Comparison of ENCODE assay signal across 15 cellular contexts in genomic region chr4:103754844-103755243, GRCh38. TPM values are rescaled to one million over a fixed set of nuclear protein-coding genes. Genes with fewer than 3 reads are reported as not detected.
DNase-seq lines count a peak whose midpoint lies in the region; ATAC-seq and TF ChIP-seq lines count a peak whose summit lies in the region.
"Had no signal": no experiment of that assay in that cellular context is flagged by ENCODE, and none has a peak within 500 bp of the region (broad histone marks: within the 10 kb centered on the region; RNA-seq: fewer than 3 reads in every experiment).

No MANE protein-coding gene starts in this region.

- H3K9me3 ChIP-seq in mammary epithelial cell (replicated peaks; ENCODE audit: insufficient read depth, low read length) = no peaks in the 10 kb centered on the region
- peaks cover 0 to 2% of the 10 kb centered on the region in 2 donors for H3K9me3 ChIP-seq in lung (ENCODE audit: control insufficient read depth in 2 of 2, insufficient read depth in 1 of 2, low read length in 1 of 2)

- H3K36me3 ChIP-seq in mammary epithelial cell (ENCODE audit: insufficient read depth, low read length) (no peaks in the 10 kb centered on the region), lung (ENCODE audit: control insufficient read depth in 2 of 2, insufficient read depth in 2 of 2, low read length in 2 of 2) (no peaks in the 10 kb centered on the region)
- H3K36me3 ChIP-seq: cardiac muscle cell, spleen had no signal

- peak; percentile 58 for DNase-seq in D341Med (ENCODE audit: low spot score)
- DNase-seq in NCI-H1105 (lab: John Stamatoyannopoulos, UW) = peak; percentile 6
- DNase-seq in mammary epithelial cell = peak; percentile 64
- no peak for DNase-seq in lung (ENCODE audit: low spot score)
- no peak for DNase-seq in activated CD4-positive, CD25-positive, alpha-beta regulatory T cell (lab: John Stamatoyannopoulos, UW)
- no peak for DNase-seq in HK-2 (ENCODE audit: unreplicated experiment)
- DNase-seq in activated T-cell treated with anti-CD3 and anti-CD28 coated beads, Interleukin-2, amount 50 U/mL, for 48 hours = no peak
- DNase-seq: activated CD4-positive, alpha-beta T cell treated with anti-CD3 and anti-CD28 coated beads, Interleukin-2, amount 10 ng/mL, durations not matched to agents 24 days and 14 days; activated gamma-delta T cell treated with Interleukin-2 at 50 U/mL for 16 hours; C1 segment of cervical spinal cord; NCI-H524 treated with DMSO at 0.1 percent for 48 hours; spleen; T-helper 1 cell had no signal

- H3K27ac ChIP-seq in mammary epithelial cell (ENCODE audit: insufficient read depth, low read depth, low read length) = peak overlapping the region; percentile 31
- H3K27ac ChIP-seq in lung (ENCODE audit: low read depth in 1 of 2, low read length in 1 of 2) = no peak overlapping the region
- H3K27ac ChIP-seq: cardiac muscle cell, spleen had no signal

- H3K4me2 ChIP-seq in mammary epithelial cell (ENCODE audit: insufficient read depth, low read depth, low read length) = no peak overlapping the region

- H3K4me3 ChIP-seq in mammary epithelial cell (replicated peaks in 1 of 3; ENCODE audit: insufficient read depth in 1 of 3, low read depth in 2 of 3, low read length in 3 of 3) = no peak overlapping the region
- no peak overlapping the region for H3K4me3 ChIP-seq in lung
- H3K4me3 ChIP-seq: cardiac muscle cell, spleen had no signal

- H2AFZ ChIP-seq in mammary epithelial cell (ENCODE audit: low read depth, low read length) = no peak overlapping the region

- no peaks in the 10 kb centered on the region for H3K79me2 ChIP-seq in mammary epithelial cell (ENCODE audit: insufficient read depth, low read length)

- CTCF ChIA-PET in mammary epithelial cell (lab: Charles Lee; ENCODE audit: low non-redundant PET) = no interaction called here

- dilution Hi-C loops in mammary epithelial cell (cut with HindIII; ENCODE audit: low sequenced_read_pairs) = no loop called here

- H3K27me3 ChIP-seq in mammary epithelial cell (ENCODE audit: insufficient read depth, low read length) = no peaks in the 10 kb centered on the region
- no peaks in the 10 kb centered on the region for H3K27me3 ChIP-seq in lung (ENCODE audit: control insufficient read depth, insufficient read depth)
- H3K27me3 ChIP-seq: cardiac muscle cell, spleen had no signal

- TF ChIP-seq CTCF in mammary epithelial cell (conservative IDR thresholded peaks at IDR 0.05 in 1 of 2, IDR thresholded peaks at IDR 0.05 in 1 of 2; ENCODE audit: extremely low read depth in 1 of 2, insufficient read depth in 1 of 2, low read depth in 1 of 2, low read length in 2 of 2) (no peak), lung (IDR thresholded peaks at IDR 0.05; ENCODE audit: control extremely low read depth, extremely low read depth) (no peak)

- no peak overlapping the region for H3K9ac ChIP-seq in mammary epithelial cell (ENCODE audit: insufficient read depth, low read length)

- ATAC-seq in lung (ENCODE audit: insufficient read depth, low FRiP score) (peak; percentile 14), HG02571 (IDR thresholded peaks at IDR 0.05; ENCODE audit: unreplicated experiment) (no peak)

- no TSS peak for BruUV-seq in mammary epithelial cell (replicated peaks; lab: Mats Ljungman, UMichigan)

- WGBS in mammary epithelial cell (ENCODE audit: low coverage, missing lambda C conversion rate) = 19% methylated on average over 3 of the region's 3 CpGs
- 59 to 81% methylated on average over 3 of the region's 3 CpGs for WGBS in lung, 2 donors

- in situ Hi-C loops in mammary epithelial cell (cut with MboI; ENCODE audit: low sequenced_read_pairs in 2 of 2) = no loop called here

- peaks cover 6% of the 10 kb centered on the region for H3K4me1 ChIP-seq in mammary epithelial cell (ENCODE audit: insufficient read depth, low read length)
- no peaks in the 10 kb centered on the region for H3K4me1 ChIP-seq in lung (ENCODE audit: control insufficient read depth in 2 of 2, insufficient read depth in 2 of 2, low read length in 2 of 2)
- H3K4me1 ChIP-seq: spleen had no signal

- intact Hi-C loops in mammary epithelial cell (cut with micrococcal nuclease) = no loop called here

- no peaks in the 10 kb centered on the region for H4K20me1 ChIP-seq in mammary epithelial cell (ENCODE audit: insufficient read depth, low read length)

RNA-seq across cellular contexts. Expression of gene TACR3, which starts 35.1 kb away (rescaled TPM):
- total RNA-seq in mammary epithelial cell (not detected), lung (under 1 TPM; 0.06 to 0.11 TPM)
- polyA plus RNA-seq in mammary epithelial cell (not detected), lung (under 1 TPM; 0.01 to 0.04 TPM)
- not detected for polyA minus RNA-seq in mammary epithelial cell
- total RNA-seq: activated CD4-positive, alpha-beta T cell treated with anti-CD3 and anti-CD28 coated beads, Interleukin-2, amount 10 ng/mL, durations not matched to agents 24 days and 14 days; cardiac muscle cell; spleen had no signal
- polyA plus RNA-seq: cardiac muscle cell, spleen had no signal

Comparison
In these comparisons a context has a peak if more than half of its experiments do, and no peak if none do; other contexts are left out.
1. DNase-seq: peak in D341Med (single experiment), NCI-H1105 (single experiment) and mammary epithelial cell (single experiment); none in lung (single experiment), activated CD4-positive, CD25-positive, alpha-beta regulatory T cell (0 of 4), HK-2 (single experiment) and activated T-cell treated with anti-CD3 and anti-CD28 coated beads, Interleukin-2, amount 50 U/mL, for 48 hours (0 of 2).